In the genomic region with DNA sequence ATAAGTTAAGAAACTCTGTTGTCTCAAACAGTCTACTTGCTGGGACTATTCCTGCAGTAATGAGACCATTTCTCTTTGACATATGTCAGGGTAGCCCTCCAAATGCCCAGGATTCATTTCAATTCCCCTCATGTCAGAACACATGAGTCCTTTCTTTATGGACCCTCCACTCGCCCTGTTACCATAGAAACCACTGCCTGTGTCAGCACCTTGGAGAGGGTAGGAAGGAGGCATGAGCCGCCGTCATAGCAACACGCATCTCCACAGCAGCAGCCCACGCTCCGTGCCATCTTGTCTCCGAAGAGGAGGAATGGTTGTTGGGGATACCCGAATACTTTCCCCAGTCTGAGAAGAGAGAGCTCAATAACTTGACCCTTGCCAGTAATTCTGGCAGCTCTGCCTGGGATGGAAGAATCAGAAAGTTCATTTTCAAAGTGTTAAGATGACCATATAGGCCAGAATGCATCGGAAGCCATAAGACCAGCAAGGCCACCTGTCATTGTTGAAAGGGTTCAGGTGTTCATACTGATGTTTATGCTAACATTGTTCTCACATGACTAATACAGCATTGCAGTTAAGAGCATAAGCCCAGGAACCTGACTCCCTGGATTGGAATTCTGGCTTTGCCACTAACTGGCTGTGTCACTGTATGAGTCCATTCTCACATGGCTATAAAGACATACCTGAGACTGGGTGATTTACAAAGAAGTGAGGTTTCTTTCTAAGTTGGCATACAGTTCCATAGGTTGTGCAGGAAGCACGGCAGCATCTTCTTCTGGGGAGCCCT, we compare ENCODE assay signal across 13 cellular contexts.
DNase-seq lines count a peak whose midpoint lies in the region; ATAC-seq and TF ChIP-seq lines count a peak whose summit lies in the region.
"Had no signal": no experiment of that assay in that cellular context is flagged by ENCODE, and none has a peak within 500 bp of the region (broad histone marks: within the 10 kb centered on the region; RNA-seq: fewer than 3 reads in every experiment).

No MANE protein-coding gene starts in this region.

- H3K27me3 ChIP-seq in breast epithelium (no peaks in the 10 kb centered on the region), hepatocyte (no peaks in the 10 kb centered on the region)
- H3K27me3 ChIP-seq: sigmoid colon, tibial artery had no signal

- DNase-seq in MCF 10A (ENCODE audit: unreplicated experiment) (peak; percentile 88), breast epithelium (ENCODE audit: low spot score in 2 of 2) (no peak), SW 1271 (lab: John Stamatoyannopoulos, UW) (peak; percentile 18 to 25), hepatocyte (ENCODE audit: low spot score) (peak; percentile 9), NCI-H345 (lab: John Stamatoyannopoulos, UW) (no peak)
- no peak for DNase-seq in stimulated activated naive CD8-positive, alpha-beta T cell treated with anti-CD3 and anti-CD28 coated beads, Interleukin-15, amount 100 ng/mL, for 72 hours
- DNase-seq in activated T-helper 1 cell treated with anti-CD3 and anti-CD28 coated beads, Interleukin-12 subunit alpha, Interleukin-12 subunit beta, Interleukin-2, Interleukin-4 antibody, amounts not matched to agents 30 ng/mL and 10 ng/mL and 1 ng/mL, durations not matched to agents 14 hours and 24 hours and 36 hours (ENCODE audit: low spot score): no peak
- DNase-seq: effector CD8-positive, alpha-beta T cell; GDM1; NCI-H1694 treated with DMSO at 0.1 percent for 48 hours; sigmoid colon; tibial artery had no signal

- no peak overlapping the region for H3K4me2 ChIP-seq in hepatocyte

- no peaks in the 10 kb centered on the region for H3K79me2 ChIP-seq in hepatocyte

- no peaks in the 10 kb centered on the region for H3K27me3 Mint-ChIP-seq in MCF 10A (ENCODE audit: insufficient read depth, unreplicated experiment)
- H3K27me3 Mint-ChIP-seq in stimulated activated naive CD8-positive, alpha-beta T cell treated with anti-CD3 and anti-CD28 coated beads, Interleukin-15, amount 100 ng/mL, for 72 hours: no peaks in the 10 kb centered on the region
- H3K27me3 Mint-ChIP-seq in activated T-helper 1 cell treated with anti-CD3 and anti-CD28 coated beads, Interleukin-12 subunit alpha, Interleukin-12 subunit beta, Interleukin-2, Interleukin-4 antibody, amounts not matched to agents 30 ng/mL and 10 ng/mL and 1 ng/mL, durations not matched to agents 14 hours and 24 hours and 36 hours (ENCODE audit: insufficient read depth): no peaks in the 10 kb centered on the region

- H4K20me1 ChIP-seq in hepatocyte (ENCODE audit: insufficient read depth, poor library complexity, severe bottlenecking): no peaks in the 10 kb centered on the region

- H3K4me1 Mint-ChIP-seq in MCF 10A (ENCODE audit: insufficient read depth, unreplicated experiment): peaks cover 17% of the 10 kb centered on the region
- no peaks in the 10 kb centered on the region for H3K4me1 Mint-ChIP-seq in stimulated activated naive CD8-positive, alpha-beta T cell treated with anti-CD3 and anti-CD28 coated beads, Interleukin-15, amount 100 ng/mL, for 72 hours
- H3K4me1 Mint-ChIP-seq in activated T-helper 1 cell treated with anti-CD3 and anti-CD28 coated beads, Interleukin-12 subunit alpha, Interleukin-12 subunit beta, Interleukin-2, Interleukin-4 antibody, amounts not matched to agents 30 ng/mL and 10 ng/mL and 1 ng/mL, durations not matched to agents 14 hours and 24 hours and 36 hours (ENCODE audit: low read depth): no peaks in the 10 kb centered on the region

- H3K4me3 Mint-ChIP-seq in MCF 10A (ENCODE audit: unreplicated experiment): no peak overlapping the region
- H3K4me3 Mint-ChIP-seq in stimulated activated naive CD8-positive, alpha-beta T cell treated with anti-CD3 and anti-CD28 coated beads, Interleukin-15, amount 100 ng/mL, for 72 hours: no peak overlapping the region
- H3K4me3 Mint-ChIP-seq in activated T-helper 1 cell treated with anti-CD3 and anti-CD28 coated beads, Interleukin-12 subunit alpha, Interleukin-12 subunit beta, Interleukin-2, Interleukin-4 antibody, amounts not matched to agents 30 ng/mL and 10 ng/mL and 1 ng/mL, durations not matched to agents 14 hours and 24 hours and 36 hours: no peak overlapping the region

- H3K36me3 ChIP-seq in breast epithelium: no peaks in the 10 kb centered on the region
- H3K36me3 ChIP-seq in hepatocyte (replicated peaks; ENCODE audit: insufficient read depth, low read depth): no peaks in the 10 kb centered on the region
- H3K36me3 ChIP-seq: sigmoid colon, tibial artery had no signal

- POLR2A ChIA-PET in MCF 10A (lab: Yijun Ruan, JAX): interaction anchor here (0.7 kb wide), 1 partner anchor 10 kb away, joined by 3 read pairs; no protein-coding TSS in a partner anchor

- H3K4me1 ChIP-seq in breast epithelium: no peaks in the 10 kb centered on the region
- H3K4me1 ChIP-seq in hepatocyte (ENCODE audit: insufficient read depth): no peaks in the 10 kb centered on the region
- H3K4me1 ChIP-seq: sigmoid colon, tibial artery had no signal

- BruUV-seq in MCF 10A (replicated peaks; lab: Mats Ljungman, UMichigan): no TSS peak

- no peaks in the 10 kb centered on the region for H3K9me3 Mint-ChIP-seq in MCF 10A (ENCODE audit: unreplicated experiment)
- H3K9me3 Mint-ChIP-seq in stimulated activated naive CD8-positive, alpha-beta T cell treated with anti-CD3 and anti-CD28 coated beads, Interleukin-15, amount 100 ng/mL, for 72 hours: peaks cover 0 to 9% of the 10 kb centered on the region in 2 donors
- peaks cover 3% of the 10 kb centered on the region for H3K9me3 Mint-ChIP-seq in activated T-helper 1 cell treated with anti-CD3 and anti-CD28 coated beads, Interleukin-12 subunit alpha, Interleukin-12 subunit beta, Interleukin-2, Interleukin-4 antibody, amounts not matched to agents 30 ng/mL and 10 ng/mL and 1 ng/mL, durations not matched to agents 14 hours and 24 hours and 36 hours

- H3K27ac ChIP-seq in breast epithelium (no peak overlapping the region), hepatocyte (no peak overlapping the region)
- H3K27ac ChIP-seq: sigmoid colon, tibial artery had no signal

- CTCF ChIA-PET in MCF 10A (lab: Yijun Ruan, JAX): interaction anchor here (0.6 to 0.7 kb wide), 2 partner anchors 11 to 378 kb away, joined by 3 read pairs; no protein-coding TSS in a partner anchor

- ATAC-seq in GM19455 (IDR thresholded peaks at IDR 0.05; ENCODE audit: unreplicated experiment): no peak
- no peak for ATAC-seq in stimulated activated naive CD8-positive, alpha-beta T cell treated with anti-CD3 and anti-CD28 coated beads, Interleukin-15, amount 100 ng/mL, for 72 hours

- TF ChIP-seq CTCF in MCF 10A (IDR thresholded peaks at IDR 0.05; ENCODE audit: unreplicated experiment) (no peak), breast epithelium (IDR thresholded peaks at IDR 0.05) (no peak), hepatocyte (IDR thresholded peaks at IDR 0.05; ENCODE audit: poor library complexity) (no peak)

- intact Hi-C loops in MCF 10A (cut with micrococcal nuclease) (no loop called here), breast epithelium (cut with DNase I; ENCODE audit: low total_unique reads) (no loop called here)
- intact Hi-C loops in activated T-helper 1 cell treated with anti-CD3 and anti-CD28 coated beads, Interleukin-12 subunit alpha, Interleukin-12 subunit beta, Interleukin-2, Interleukin-4 antibody, amounts not matched to agents 30 ng/mL and 10 ng/mL and 1 ng/mL, durations not matched to agents 14 hours and 24 hours and 36 hours (cut with micrococcal nuclease): no loop called here

- H3K4me3 ChIP-seq in breast epithelium: no peak overlapping the region
- no peak overlapping the region for H3K4me3 ChIP-seq in hepatocyte
- H3K4me3 ChIP-seq: sigmoid colon, tibial artery had no signal

- H3K36me3 Mint-ChIP-seq in MCF 10A (ENCODE audit: insufficient read depth, unreplicated experiment): peaks cover 5% of the 10 kb centered on the region
- H3K36me3 Mint-ChIP-seq in activated T-helper 1 cell treated with anti-CD3 and anti-CD28 coated beads, Interleukin-12 subunit alpha, Interleukin-12 subunit beta, Interleukin-2, Interleukin-4 antibody, amounts not matched to agents 30 ng/mL and 10 ng/mL and 1 ng/mL, durations not matched to agents 14 hours and 24 hours and 36 hours (ENCODE audit: low read depth): no peaks in the 10 kb centered on the region

- no peak for TF ChIP-seq POLR2A in breast epithelium (IDR thresholded peaks at IDR 0.05)

- H3K27ac Mint-ChIP-seq in MCF 10A (ENCODE audit: low read depth, unreplicated experiment): peak overlapping the region; percentile 80
- H3K27ac Mint-ChIP-seq in stimulated activated naive CD8-positive, alpha-beta T cell treated with anti-CD3 and anti-CD28 coated beads, Interleukin-15, amount 100 ng/mL, for 72 hours: no peak overlapping the region
- H3K27ac Mint-ChIP-seq in activated T-helper 1 cell treated with anti-CD3 and anti-CD28 coated beads, Interleukin-12 subunit alpha, Interleukin-12 subunit beta, Interleukin-2, Interleukin-4 antibody, amounts not matched to agents 30 ng/mL and 10 ng/mL and 1 ng/mL, durations not matched to agents 14 hours and 24 hours and 36 hours: no peak overlapping the region

- H2AFZ ChIP-seq in hepatocyte: no peak overlapping the region

- H3K9me3 ChIP-seq in breast epithelium: no peaks in the 10 kb centered on the region
- no peaks in the 10 kb centered on the region for H3K9me3 ChIP-seq in hepatocyte (ENCODE audit: low read depth)
- H3K9me3 ChIP-seq: sigmoid colon, tibial artery had no signal

- H3K9me2 ChIP-seq in hepatocyte (replicated peaks; ENCODE audit: insufficient read depth): no peaks in the 10 kb centered on the region

- 86% methylated on average over 10 of the region's 10 CpGs for WGBS in hepatocyte (ENCODE audit: low lambda C conversion rate, missing lambda C conversion rate)

Comparison
In these comparisons a context has a peak if more than half of its experiments do, and no peak if none do; other contexts are left out.
1. DNase-seq: peak in MCF 10A (single experiment), SW 1271 (2 of 2) and hepatocyte (single experiment); none in breast epithelium (0 of 2), NCI-H345 (single experiment), stimulated activated naive CD8-positive, alpha-beta T cell treated with anti-CD3 and anti-CD28 coated beads, Interleukin-15, amount 100 ng/mL, for 72 hours (0 of 2) and activated T-helper 1 cell treated with anti-CD3 and anti-CD28 coated beads, Interleukin-12 subunit alpha, Interleukin-12 subunit beta, Interleukin-2, Interleukin-4 antibody, amounts not matched to agents 30 ng/mL and 10 ng/mL and 1 ng/mL, durations not matched to agents 14 hours and 24 hours and 36 hours (single experiment).